In the genomic region with DNA sequence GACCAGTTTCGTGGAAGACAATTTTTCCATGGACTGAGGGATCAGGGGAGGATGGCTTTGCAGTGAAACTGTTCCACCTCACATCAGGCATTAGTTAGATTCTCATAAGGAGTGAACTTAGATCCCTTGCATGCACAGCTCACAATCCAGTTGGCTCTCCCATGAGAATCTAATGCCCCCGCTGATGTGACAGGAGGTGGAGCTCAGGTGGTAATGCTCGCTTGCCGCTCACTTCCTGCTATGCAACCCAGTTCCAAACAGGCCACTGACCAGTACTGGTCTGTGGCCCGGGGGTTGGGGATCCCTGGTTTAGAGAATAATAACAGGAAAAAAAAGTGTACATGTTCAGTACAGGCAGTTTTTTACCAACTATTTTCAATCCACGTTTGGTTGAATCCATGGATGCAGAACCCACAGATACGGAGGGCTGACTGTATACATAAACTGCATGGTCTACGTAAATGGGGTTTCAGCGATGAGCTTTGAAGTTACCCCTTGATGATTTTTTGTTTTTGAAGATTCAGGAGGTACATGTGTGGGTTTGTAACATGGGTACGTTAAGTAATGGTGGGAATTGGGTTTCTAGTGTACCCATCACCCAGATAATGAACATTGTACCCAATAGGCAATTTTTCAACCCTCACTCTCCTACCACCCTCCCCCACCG, we compare ENCODE assay signal across 12 cellular contexts. TPM values are rescaled to one million over a fixed set of nuclear protein-coding genes. Genes with fewer than 3 reads are reported as not detected.
DNase-seq lines count a peak whose midpoint lies in the region; ATAC-seq and TF ChIP-seq lines count a peak whose summit lies in the region.
"Had no signal": no experiment of that assay in that cellular context is flagged by ENCODE, and none has a peak within 500 bp of the region (broad histone marks: within the 10 kb centered on the region; RNA-seq: fewer than 3 reads in every experiment).

No MANE protein-coding gene starts in this region.

- CTCF ChIA-PET in activated CD4-positive, alpha-beta T cell treated with anti-CD3 and anti-CD28 coated beads for 36 hours (lab: Charles Lee): interaction anchor here (0.6 to 1.3 kb wide), 4 partner anchors 10 to 66 kb away, joined by 3 read pairs; no protein-coding TSS in a partner anchor

- no peak for ATAC-seq in activated CD4-positive, alpha-beta T cell treated with anti-CD3 and anti-CD28 coated beads for 36 hours
- ATAC-seq in GM18873 (IDR thresholded peaks at IDR 0.05; ENCODE audit: low FRiP score, unreplicated experiment) (no peak), HG03280 (IDR thresholded peaks at IDR 0.05; ENCODE audit: unreplicated experiment) (no peak)

- peaks cover 76% of the 10 kb centered on the region for H3K4me1 Mint-ChIP-seq in activated CD4-positive, alpha-beta T cell treated with anti-CD3 and anti-CD28 coated beads for 36 hours

- no peak overlapping the region for H3K4me3 Mint-ChIP-seq in activated CD4-positive, alpha-beta T cell treated with anti-CD3 and anti-CD28 coated beads for 36 hours

- H3K9me3 Mint-ChIP-seq in activated CD4-positive, alpha-beta T cell treated with anti-CD3 and anti-CD28 coated beads for 36 hours (ENCODE audit: low read depth): no peaks in the 10 kb centered on the region

- POLR2A ChIA-PET in activated CD4-positive, alpha-beta T cell treated with anti-CD3 and anti-CD28 coated beads for 36 hours (lab: Charles Lee): interaction anchor here (1.2 to 1.3 kb wide), 3 partner anchors 8 to 23 kb away, joined by 3 to 4 read pairs (median 3); no protein-coding TSS in a partner anchor

- H3K27me3 Mint-ChIP-seq in activated CD4-positive, alpha-beta T cell treated with anti-CD3 and anti-CD28 coated beads for 36 hours: no peaks in the 10 kb centered on the region

- 72 to 85% methylated on average over 8 to 11 of the region's 11 CpGs for WGBS in esophagus squamous epithelium, 2 donors
- WGBS in spleen, 5 donors: 61 to 70% (median 67%) methylated on average over 11 of the region's 11 CpGs

- no peaks in the 10 kb centered on the region for H3K27me3 ChIP-seq in esophagus squamous epithelium
- no peaks in the 10 kb centered on the region for H3K27me3 ChIP-seq in spleen (replicated peaks in 1 of 7)

- intact Hi-C loops in activated CD4-positive, alpha-beta T cell treated with anti-CD3 and anti-CD28 coated beads for 36 hours (cut with DNase I, micrococcal nuclease): loop anchor here in 1 of 2 experiments (5.0 kb wide), 1 partner anchor 566 kb away; no protein-coding TSS in a partner anchor
- intact Hi-C loops in esophagus squamous epithelium (cut with DNase I) (no loop called here), spleen (cut with DNase I; ENCODE audit: low total_unique reads) (no loop called here)

- DNase-seq in activated CD4-positive, alpha-beta T cell treated with anti-CD3 and anti-CD28 coated beads for 36 hours: no peak
- DNase-seq in activated CD4-positive, alpha-beta T cell treated with anti-CD3 and anti-CD28 coated beads for 48 hours: no peak
- no peak for DNase-seq in SK-N-MC (ENCODE audit: low read depth, low spot score)
- no peak for DNase-seq in esophagus squamous epithelium (lab: John Stamatoyannopoulos, UW)
- DNase-seq in spleen: no peak
- DNase-seq in activated effector memory CD4-positive, alpha-beta T cell treated with anti-CD3 and anti-CD28 coated beads, Interleukin-2, amount 50 U/mL, for 16 hours: no peak
- DNase-seq: 8988T, midbrain, NCI-H510A treated with DMSO at 0.1 percent for 48 hours had no signal

- H3K4me1 ChIP-seq in esophagus squamous epithelium: peaks cover 35 to 63% (median 40%) of the 10 kb centered on the region in 3 donors
- peaks cover 56 to 100% (median 78%) of the 10 kb centered on the region in 6 donors for H3K4me1 ChIP-seq in spleen
- H3K4me1 ChIP-seq: HAP-1 had no signal

- TF ChIP-seq POLR2A in esophagus squamous epithelium (IDR thresholded peaks at IDR 0.05): no peak
- TF ChIP-seq POLR2A in spleen (IDR thresholded peaks at IDR 0.05): no peak

- H3K9me3 ChIP-seq in SK-N-MC (ENCODE audit: low read depth, low read length): no peaks in the 10 kb centered on the region
- no peaks in the 10 kb centered on the region for H3K9me3 ChIP-seq in esophagus squamous epithelium
- no peaks in the 10 kb centered on the region for H3K9me3 ChIP-seq in spleen
- H3K9me3 ChIP-seq: HAP-1 had no signal

- H3K36me3 Mint-ChIP-seq in activated CD4-positive, alpha-beta T cell treated with anti-CD3 and anti-CD28 coated beads for 36 hours (ENCODE audit: low read depth): peaks cover 43% of the 10 kb centered on the region

- TF ChIP-seq CTCF in esophagus squamous epithelium (IDR thresholded peaks at IDR 0.05) (no peak), spleen (IDR thresholded peaks at IDR 0.05 in 8 of 11, conservative IDR thresholded peaks at IDR 0.05 in 3 of 11) (no peak)

- H3K27ac Mint-ChIP-seq in activated CD4-positive, alpha-beta T cell treated with anti-CD3 and anti-CD28 coated beads for 36 hours: peak overlapping the region; percentile 87

- H3K4me3 ChIP-seq in SK-N-MC (peak overlapping the region; percentile 52), esophagus squamous epithelium (no peak overlapping the region), spleen (peak overlapping the region in 1 of 8 donors; percentile 29)
- H3K4me3 ChIP-seq: HAP-1 had no signal

- H3K27ac ChIP-seq in SK-N-MC (peak overlapping the region; percentile 86), esophagus squamous epithelium (peak overlapping the region; percentile 0 to 96 (median 66)), spleen (peak overlapping the region; percentile 4 to 96 (median 84))

- peak overlapping the region; percentile 38 for H3K9ac ChIP-seq in SK-N-MC (ENCODE audit: insufficient read length)

- peaks cover 6% of the 10 kb centered on the region for H3K36me3 ChIP-seq in SK-N-MC (ENCODE audit: insufficient read depth, low read length)
- peaks cover 6 to 55% (median 15%) of the 10 kb centered on the region in 3 donors for H3K36me3 ChIP-seq in esophagus squamous epithelium
- H3K36me3 ChIP-seq in spleen: peaks cover 0 to 21% (median 10%) of the 10 kb centered on the region in 6 donors

RNA-seq across cellular contexts. Expression of a gene that starts 24.5 kb away (rescaled TPM):
- total RNA-seq in activated CD4-positive, alpha-beta T cell treated with anti-CD3 and anti-CD28 coated beads for 36 hours: 10 to 100 TPM; 80.3 to 90.1 TPM
- total RNA-seq in esophagus squamous epithelium: 100 to 1,000 TPM in 1 of 4 donors, 10 to 100 TPM in 3; 68.9 to 102 (median 89.5) TPM
- 100 to 1,000 TPM in 2 of 7 donors, 10 to 100 TPM in 5; 78.2 to 120 (median 91.6) TPM for total RNA-seq in spleen
- 10 to 100 TPM; 15.7 to 32.3 (median 15.9) TPM for polyA plus RNA-seq in spleen

RNA-seq across cellular contexts. Expression of a gene that starts 48.9 kb away (rescaled TPM):
- total RNA-seq in activated CD4-positive, alpha-beta T cell treated with anti-CD3 and anti-CD28 coated beads for 36 hours: 10 to 100 TPM; 71.6 to 73.0 TPM
- total RNA-seq in esophagus squamous epithelium: 100 to 1,000 TPM in 2 of 4 donors, 10 to 100 TPM in 2; 68.0 to 123 (median 102) TPM
- 100 to 1,000 TPM in 2 of 7 donors, 10 to 100 TPM in 5; 55.4 to 105 (median 66.6) TPM for total RNA-seq in spleen
- 10 to 100 TPM; 26.1 to 34.7 (median 28.7) TPM for polyA plus RNA-seq in spleen

RNA-seq across cellular contexts. Expression of a gene that starts 57.2 kb away (rescaled TPM):
- total RNA-seq in activated CD4-positive, alpha-beta T cell treated with anti-CD3 and anti-CD28 coated beads for 36 hours: 100 to 1,000 TPM in 1 of 2 experiments, 10 to 100 TPM in 1; 98.5 to 104 TPM
- 10 to 100 TPM; 34.1 to 69.6 (median 50.0) TPM for total RNA-seq in esophagus squamous epithelium
- total RNA-seq in spleen: 10 to 100 TPM; 56.1 to 78.9 (median 60.9) TPM
- polyA plus RNA-seq in spleen: 100 to 1,000 TPM in 2 of 3 donors, 10 to 100 TPM in 1; 70.0 to 130 (median 105) TPM
